In the genomic region with DNA sequence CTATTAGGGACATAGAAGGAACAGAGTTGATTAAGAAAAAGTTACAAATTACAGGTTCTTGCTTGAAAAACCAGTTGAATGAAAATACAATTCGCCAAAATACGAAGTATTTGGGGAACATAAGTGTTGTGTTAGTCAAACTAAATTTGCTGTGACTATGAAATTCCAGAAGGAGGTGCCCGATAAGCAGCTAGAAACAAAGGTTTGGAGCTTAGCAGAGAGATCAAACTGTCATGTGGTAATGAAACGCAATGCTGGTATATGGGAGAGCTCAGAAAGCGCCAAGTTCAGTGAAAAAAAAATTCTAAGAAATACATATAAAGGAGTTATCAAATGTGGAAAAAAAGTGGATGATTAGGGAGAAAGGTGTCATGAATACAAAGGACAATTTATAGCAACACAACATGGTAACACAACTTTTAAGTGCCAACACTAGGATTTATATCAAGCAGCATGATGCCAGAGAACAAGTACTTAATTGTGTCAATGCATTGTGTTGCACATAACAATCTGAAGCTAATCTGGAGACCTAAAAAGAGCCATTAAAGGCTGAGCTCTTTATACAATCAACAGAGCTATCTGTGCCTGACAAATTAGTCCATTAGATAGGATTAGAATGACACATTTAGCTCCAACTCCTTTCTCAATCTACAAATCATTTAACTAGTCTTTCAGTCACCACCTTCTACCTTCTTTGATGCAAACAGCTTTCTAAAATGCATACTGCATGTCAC, we compare ENCODE assay signal across 1 cellular context.
TF ChIP-seq lines count a peak whose summit lies in the region.

No MANE protein-coding gene starts in this region.

TF ChIP-seq in SK-N-SH, 30 proteins besides CTCF, POLR2A, EP300 and RAD21 (continued from another document):
- TF ChIP-seq, protein P1, sequence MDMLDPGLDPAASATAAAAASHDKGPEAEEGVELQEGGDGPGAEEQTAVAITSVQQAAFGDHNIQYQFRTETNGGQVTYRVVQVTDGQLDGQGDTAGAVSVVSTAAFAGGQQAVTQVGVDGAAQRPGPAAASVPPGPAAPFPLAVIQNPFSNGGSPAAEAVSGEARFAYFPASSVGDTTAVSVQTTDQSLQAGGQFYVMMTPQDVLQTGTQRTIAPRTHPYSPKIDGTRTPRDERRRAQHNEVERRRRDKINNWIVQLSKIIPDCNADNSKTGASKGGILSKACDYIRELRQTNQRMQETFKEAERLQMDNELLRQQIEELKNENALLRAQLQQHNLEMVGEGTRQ (IDR thresholded peaks at IDR 0.05; ENCODE audit: borderline replicate concordance, low read depth, low read length): no peak
- TF ChIP-seq SIN3A (IDR thresholded peaks at IDR 0.05; ENCODE audit: borderline replicate concordance, low read depth, low read length): no peak
